2 cellular contexts compared by ENCODE assay signal in the genomic region with DNA sequence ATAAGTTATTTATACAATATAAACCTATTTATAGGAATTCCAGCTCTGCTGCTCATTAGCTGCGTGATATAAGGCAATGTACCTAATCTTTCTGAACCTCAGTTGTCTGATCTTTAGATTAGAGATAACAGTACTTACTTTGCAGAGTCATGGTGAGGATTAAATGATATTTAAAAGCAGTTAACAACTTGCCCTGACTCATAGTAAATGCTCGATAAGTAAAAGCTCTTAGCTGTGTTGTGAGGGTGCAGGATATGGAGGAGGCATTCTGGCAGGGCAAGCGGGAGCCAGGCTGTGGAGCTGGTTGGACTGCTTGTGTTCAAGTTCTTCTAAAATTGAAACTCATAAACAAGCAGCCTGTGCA.
TF ChIP-seq lines count a peak whose summit lies in the region.

No MANE protein-coding gene starts in this region.

TF ChIP-seq in SK-N-SH treated with all-trans-retinoic acid at 6 μM for 48 hours, 23 proteins besides CTCF, POLR2A, EP300 and RAD21 (continued from another document):
- TF ChIP-seq ZNF70 (CRISPR knock-in tag; IDR thresholded peaks at IDR 0.05) = no peak
- peak; percentile 76 for TF ChIP-seq ISL1 (CRISPR knock-in tag; IDR thresholded peaks at IDR 0.05)

TF ChIP-seq in SK-N-SH, 30 proteins besides CTCF, POLR2A, EP300 and RAD21 (continued from another document):
- TF ChIP-seq GATA2 (CRISPR knock-in tag; IDR thresholded peaks at IDR 0.05) = no peak
- TF ChIP-seq, protein P1, sequence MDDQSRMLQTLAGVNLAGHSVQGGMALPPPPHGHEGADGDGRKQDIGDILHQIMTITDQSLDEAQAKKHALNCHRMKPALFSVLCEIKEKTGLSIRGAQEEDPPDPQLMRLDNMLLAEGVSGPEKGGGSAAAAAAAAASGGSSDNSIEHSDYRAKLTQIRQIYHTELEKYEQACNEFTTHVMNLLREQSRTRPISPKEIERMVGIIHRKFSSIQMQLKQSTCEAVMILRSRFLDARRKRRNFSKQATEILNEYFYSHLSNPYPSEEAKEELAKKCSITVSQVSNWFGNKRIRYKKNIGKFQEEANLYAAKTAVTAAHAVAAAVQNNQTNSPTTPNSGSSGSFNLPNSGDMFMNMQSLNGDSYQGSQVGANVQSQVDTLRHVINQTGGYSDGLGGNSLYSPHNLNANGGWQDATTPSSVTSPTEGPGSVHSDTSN (IDR thresholded peaks at IDR 0.05) = no peak
- no peak for TF ChIP-seq FOXM1 (IDR thresholded peaks at IDR 0.05; ENCODE audit: low read depth)
- no peak for TF ChIP-seq NRF1 (IDR thresholded peaks at IDR 0.05; ENCODE audit: low read depth, low read length)
- no peak for TF ChIP-seq TAF1 (IDR thresholded peaks at IDR 0.05; ENCODE audit: borderline replicate concordance, low read depth, low read length)
- TF ChIP-seq JUND (IDR thresholded peaks at IDR 0.05) = no peak
- no peak for TF ChIP-seq RXRA (IDR thresholded peaks at IDR 0.05; ENCODE audit: borderline replicate concordance, low read depth)
- TF ChIP-seq EZH2phosphoT487 (IDR thresholded peaks at IDR 0.05; ENCODE audit: borderline replicate concordance, low read depth) = no peak
- TF ChIP-seq POLR2AphosphoS5 (IDR thresholded peaks at IDR 0.05; ENCODE audit: low read depth, low read length) = no peak
- TF ChIP-seq RCOR1 (IDR thresholded peaks at IDR 0.05; ENCODE audit: low read length) = no peak
- TF ChIP-seq, protein P2, sequence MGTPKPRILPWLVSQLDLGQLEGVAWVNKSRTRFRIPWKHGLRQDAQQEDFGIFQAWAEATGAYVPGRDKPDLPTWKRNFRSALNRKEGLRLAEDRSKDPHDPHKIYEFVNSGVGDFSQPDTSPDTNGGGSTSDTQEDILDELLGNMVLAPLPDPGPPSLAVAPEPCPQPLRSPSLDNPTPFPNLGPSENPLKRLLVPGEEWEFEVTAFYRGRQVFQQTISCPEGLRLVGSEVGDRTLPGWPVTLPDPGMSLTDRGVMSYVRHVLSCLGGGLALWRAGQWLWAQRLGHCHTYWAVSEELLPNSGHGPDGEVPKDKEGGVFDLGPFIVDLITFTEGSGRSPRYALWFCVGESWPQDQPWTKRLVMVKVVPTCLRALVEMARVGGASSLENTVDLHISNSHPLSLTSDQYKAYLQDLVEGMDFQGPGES (IDR thresholded peaks at IDR 0.05; ENCODE audit: low read depth, low read length) = no peak
- TF ChIP-seq SIN3A (IDR thresholded peaks at IDR 0.05; ENCODE audit: borderline replicate concordance, low read depth, low read length) = no peak
- TF ChIP-seq, protein P3, sequence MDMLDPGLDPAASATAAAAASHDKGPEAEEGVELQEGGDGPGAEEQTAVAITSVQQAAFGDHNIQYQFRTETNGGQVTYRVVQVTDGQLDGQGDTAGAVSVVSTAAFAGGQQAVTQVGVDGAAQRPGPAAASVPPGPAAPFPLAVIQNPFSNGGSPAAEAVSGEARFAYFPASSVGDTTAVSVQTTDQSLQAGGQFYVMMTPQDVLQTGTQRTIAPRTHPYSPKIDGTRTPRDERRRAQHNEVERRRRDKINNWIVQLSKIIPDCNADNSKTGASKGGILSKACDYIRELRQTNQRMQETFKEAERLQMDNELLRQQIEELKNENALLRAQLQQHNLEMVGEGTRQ (IDR thresholded peaks at IDR 0.05; ENCODE audit: borderline replicate concordance, low read depth, low read length) = no peak
- TF ChIP-seq, protein P4, sequence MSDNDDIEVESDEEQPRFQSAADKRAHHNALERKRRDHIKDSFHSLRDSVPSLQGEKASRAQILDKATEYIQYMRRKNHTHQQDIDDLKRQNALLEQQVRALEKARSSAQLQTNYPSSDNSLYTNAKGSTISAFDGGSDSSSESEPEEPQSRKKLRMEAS (IDR thresholded peaks at IDR 0.05; ENCODE audit: low read depth) = no peak
- TF ChIP-seq MEF2A (IDR thresholded peaks at IDR 0.05; ENCODE audit: borderline replicate concordance, low read depth) = no peak
- TF ChIP-seq FOSL2 (IDR thresholded peaks at IDR 0.05; ENCODE audit: borderline replicate concordance, low read depth) = no peak
- TF ChIP-seq NFIC (IDR thresholded peaks at IDR 0.05; ENCODE audit: borderline replicate concordance) = no peak
